In genomic region chr2:176189666-176190641, GRCh38 we compare ENCODE assay signal across 9 cellular contexts. TPM values are rescaled to one million over a fixed set of nuclear protein-coding genes. Genes with fewer than 3 reads are reported as not detected.
DNase-seq lines count a peak whose midpoint lies in the region; ATAC-seq, FAIRE-seq and TF ChIP-seq lines count a peak whose summit lies in the region.
"Had no signal": no experiment of that assay in that cellular context is flagged by ENCODE, and none has a peak within 500 bp of the region (broad histone marks: within the 10 kb centered on the region; RNA-seq: fewer than 3 reads in every experiment).

No MANE protein-coding gene starts in this region.

- DNase-seq in Right ventricle myocardium superior: no peak
- no peak for DNase-seq in cardiac septum (ENCODE audit: low spot score)
- no peak for DNase-seq in colonic mucosa
- DNase-seq in GM12891 (ENCODE audit: insufficient read length, low spot score): no peak
- DNase-seq in RCC 7860 (ENCODE audit: low spot score): no peak
- DNase-seq in AG08396 (ENCODE audit: low spot score): no peak
- DNase-seq: NCI-H226 had no signal

- intact Hi-C loops in Right ventricle myocardium superior (cut with DNase I): no loop called here
- intact Hi-C loops in cardiac septum (cut with DNase I): loop anchor here (5.0 kb wide), 1 partner anchor 48 kb away; no protein-coding TSS in a partner anchor
- intact Hi-C loops in colonic mucosa (cut with DNase I): no loop called here

- H3K27ac ChIP-seq in colonic mucosa (no peak overlapping the region), mucosa of rectum (ENCODE audit: low read depth in 2 of 2, low read length in 2 of 2) (peak overlapping the region in 1 of 2 donors; percentile 82), urinary bladder (ENCODE audit: low read depth) (no peak overlapping the region)

- H3K4me1 ChIP-seq in colonic mucosa (peaks cover 5% of the 10 kb centered on the region), mucosa of rectum (ENCODE audit: control insufficient read depth in 2 of 2, insufficient read depth in 2 of 2, low read length in 2 of 2) (peaks cover 9 to 25% of the 10 kb centered on the region in 2 donors), urinary bladder (ENCODE audit: insufficient read depth) (peaks cover 5% of the 10 kb centered on the region)

- peak overlapping the region in 1 of 2 donors; percentile 68 for H3K9ac ChIP-seq in colonic mucosa (ENCODE audit: low read depth in 2 of 2, low read length in 2 of 2)
- H3K9ac ChIP-seq in mucosa of rectum (ENCODE audit: low read depth in 1 of 2, low read length in 2 of 2): peak overlapping the region; percentile 65 to 87

- H3K27me3 ChIP-seq in colonic mucosa (peaks cover 13% of the 10 kb centered on the region), mucosa of rectum (ENCODE audit: control insufficient read depth in 2 of 2, insufficient read depth in 2 of 2, low read length in 2 of 2) (peaks cover 0 to 5% of the 10 kb centered on the region in 2 donors)

- H3K36me3 ChIP-seq in colonic mucosa: no peaks in the 10 kb centered on the region
- H3K36me3 ChIP-seq in mucosa of rectum (ENCODE audit: control insufficient read depth in 2 of 2, insufficient read depth in 2 of 2, low read length in 2 of 2): no peaks in the 10 kb centered on the region
- H3K36me3 ChIP-seq in urinary bladder (ENCODE audit: insufficient read depth): no peaks in the 10 kb centered on the region

- peak; percentile 53 for ATAC-seq in Right ventricle myocardium superior (ENCODE audit: poor library complexity)

- peak overlapping the region; percentile 76 for H3K4me3 ChIP-seq in colonic mucosa
- H3K4me3 ChIP-seq in mucosa of rectum (ENCODE audit: low read length in 2 of 2): peak overlapping the region; percentile 81 to 85
- peak overlapping the region; percentile 48 for H3K4me3 ChIP-seq in urinary bladder (ENCODE audit: low read depth, low read length)

- no peak for FAIRE-seq in GM12891 (lab: Jason Lieb, UNC)
- no peak for FAIRE-seq in RCC 7860 (lab: Jason Lieb, UNC)

- TF ChIP-seq CTCF in colonic mucosa (IDR thresholded peaks at IDR 0.05): no peak

- TF ChIP-seq POLR2A in GM12891 (IDR thresholded peaks at IDR 0.05; ENCODE audit: low read depth, low read length): no peak

- H3K9me3 ChIP-seq in colonic mucosa: no peaks in the 10 kb centered on the region
- H3K9me3 ChIP-seq in mucosa of rectum (ENCODE audit: control insufficient read depth in 2 of 2, low read length in 2 of 2): no peaks in the 10 kb centered on the region

- WGBS in urinary bladder: 14% methylated on average over 29 of the region's 29 CpGs

TF ChIP-seq in GM12891, 5 proteins besides CTCF, POLR2A, EP300 and RAD21:
- TF ChIP-seq TAF1 (IDR thresholded peaks at IDR 0.05; ENCODE audit: low read depth, low read length): no peak
- no peak for TF ChIP-seq SPI1 (IDR thresholded peaks at IDR 0.05; ENCODE audit: low read depth, low read length)
- no peak for TF ChIP-seq PAX5 (IDR thresholded peaks at IDR 0.05; ENCODE audit: insufficient read depth, low read length, severe bottlenecking)
- no peak for TF ChIP-seq POLR2AphosphoS5 (IDR thresholded peaks at IDR 0.05; ENCODE audit: low read depth, low read length)
- TF ChIP-seq POU2F2 (IDR thresholded peaks at IDR 0.05; ENCODE audit: low read depth, low read length): no peak

RNA-seq across cellular contexts. Expression of gene HOXD1, which starts 1.5 kb away (rescaled TPM):
- not detected for total RNA-seq in Right ventricle myocardium superior
- total RNA-seq in cardiac septum: 0.59 TPM
- 1 to 10 TPM; 4.0 to 8.3 TPM for total RNA-seq in colonic mucosa
- 0.90 TPM for total RNA-seq in urinary bladder
- 1.4 TPM for polyA plus RNA-seq in urinary bladder
- not detected for polyA plus RNA-seq in GM12891 (2012; ENCODE audit: low read depth, missing spikeins)

RNA-seq across cellular contexts. Expression of gene HOXD3, which starts 32.8 kb away (rescaled TPM):
- 0.38 TPM for total RNA-seq in Right ventricle myocardium superior
- total RNA-seq in cardiac septum: 1.0 TPM
- 1 to 10 TPM; 3.2 to 4.6 TPM for total RNA-seq in colonic mucosa
- total RNA-seq in urinary bladder: 5.2 TPM
- polyA plus RNA-seq in urinary bladder: 1.6 TPM
- polyA plus RNA-seq in GM12891 (2012; ENCODE audit: low read depth, missing spikeins): not detected

RNA-seq across cellular contexts. Expression of gene HOXD4, which starts 38.6 kb away (rescaled TPM):
- not detected for total RNA-seq in Right ventricle myocardium superior
- 0.70 TPM for total RNA-seq in cardiac septum
- 1 to 10 TPM; 1.6 to 3.6 TPM for total RNA-seq in colonic mucosa
- total RNA-seq in urinary bladder: 4.0 TPM
- 2.0 TPM for polyA plus RNA-seq in urinary bladder
- polyA plus RNA-seq in GM12891 (2012; ENCODE audit: low read depth, missing spikeins): not detected
